ENCODE assay signal across 33 cellular contexts in genomic region chr3:139716908-139717485, GRCh38.
"Had no signal": no experiment of that assay in that cellular context is flagged by ENCODE, and none has a peak within 500 bp of the region (broad histone marks: within the 10 kb centered on the region; RNA-seq: fewer than 3 reads in every experiment).

No MANE protein-coding gene starts in this region.

- H3K4me1 Mint-ChIP-seq: activated B cell treated with CpG ODN at 0.5 μM for 24 hours; activated naive CD4-positive, alpha-beta T cell treated with anti-CD3 and anti-CD28 coated beads, Interleukin-2, amount 50 U/mL, for 24 hours; activated naive CD8-positive, alpha-beta T cell treated with anti-CD3 and anti-CD28 coated beads for 36 hours; activated naive CD8-positive, alpha-beta T cell treated with anti-CD3 and anti-CD28 coated beads, Interleukin-2, amount 50 U/mL, for 24 hours; T-helper 17 cell had no signal

- H3K27me3 Mint-ChIP-seq: effector memory CD8-positive, alpha-beta T cell had no signal

- H3K36me3 Mint-ChIP-seq: activated naive CD4-positive, alpha-beta T cell treated with anti-CD3 and anti-CD28 coated beads, Interleukin-2, amount 50 U/mL, for 24 hours; activated naive CD8-positive, alpha-beta T cell treated with anti-CD3 and anti-CD28 coated beads for 36 hours had no signal

- H3K36me3 ChIP-seq: ascending aorta, brain microvascular endothelial cell, colonic mucosa, esophagus squamous epithelium, gastroesophageal sphincter, heart right ventricle, WERI-Rb-1 had no signal

- H3K27ac ChIP-seq: ascending aorta, brain microvascular endothelial cell, colonic mucosa, dorsolateral prefrontal cortex, epithelial cell of prostate, esophagus squamous epithelium, gastroesophageal sphincter, heart right ventricle, hepatocyte, WERI-Rb-1 had no signal

- H3K4me3 Mint-ChIP-seq: activated B cell treated with CpG ODN at 0.5 μM for 24 hours; activated CD8-positive, alpha-beta T cell treated with anti-CD3 and anti-CD28 coated beads for 36 hours; activated naive CD4-positive, alpha-beta T cell treated with anti-CD3 and anti-CD28 coated beads for 36 hours; activated naive CD4-positive, alpha-beta T cell treated with anti-CD3 and anti-CD28 coated beads, Interleukin-2, amount 50 U/mL, for 24 hours; activated naive CD8-positive, alpha-beta T cell treated with anti-CD3 and anti-CD28 coated beads for 36 hours; activated naive CD8-positive, alpha-beta T cell treated with anti-CD3 and anti-CD28 coated beads, Interleukin-2, amount 50 U/mL, for 24 hours; activated T-helper 1 cell treated with anti-CD3 and anti-CD28 coated beads, Interleukin-12 subunit alpha, Interleukin-12 subunit beta, Interleukin-2, Interleukin-4 antibody, amounts not matched to agents 30 ng/mL and 10 ng/mL and 1 ng/mL, durations not matched to agents 14 hours and 24 hours and 36 hours; effector memory CD8-positive, alpha-beta T cell; T-helper 17 cell; T-helper 2 cell treated with Interferon-gamma antibody and Interleukin-4, amounts not matched to agents 5 μg/mL and 100 μg/mL, for 36 hours had no signal

- H3K9me3 ChIP-seq: ascending aorta, colonic mucosa, esophagus squamous epithelium, gastroesophageal sphincter, heart right ventricle had no signal

- H3K9me3 Mint-ChIP-seq: activated B cell treated with CpG ODN at 0.5 μM for 24 hours; activated CD8-positive, alpha-beta T cell treated with anti-CD3 and anti-CD28 coated beads for 36 hours; activated naive CD4-positive, alpha-beta T cell treated with anti-CD3 and anti-CD28 coated beads for 36 hours; activated naive CD4-positive, alpha-beta T cell treated with anti-CD3 and anti-CD28 coated beads, Interleukin-2, amount 50 U/mL, for 24 hours; activated naive CD8-positive, alpha-beta T cell treated with anti-CD3 and anti-CD28 coated beads for 36 hours; activated naive CD8-positive, alpha-beta T cell treated with anti-CD3 and anti-CD28 coated beads, Interleukin-2, amount 50 U/mL, for 24 hours; activated T-helper 1 cell treated with anti-CD3 and anti-CD28 coated beads, Interleukin-12 subunit alpha, Interleukin-12 subunit beta, Interleukin-2, Interleukin-4 antibody, amounts not matched to agents 30 ng/mL and 10 ng/mL and 1 ng/mL, durations not matched to agents 14 hours and 24 hours and 36 hours; activated T-helper 2 cell treated with anti-CD3 and anti-CD28 coated beads, Interferon-gamma antibody, Interleukin-2, Interleukin-4, amounts not matched to agents 10 μg/mL and 5 μg/mL and 100 μg/mL, durations not matched to agents 14 hours and 24 hours and 36 hours; effector memory CD8-positive, alpha-beta T cell; T-helper 2 cell treated with Interferon-gamma antibody and Interleukin-4, amounts not matched to agents 5 μg/mL and 100 μg/mL, for 36 hours had no signal

- H3K4me3 ChIP-seq: ascending aorta, colonic mucosa, dorsolateral prefrontal cortex, esophagus squamous epithelium, gastroesophageal sphincter, heart right ventricle, hepatocyte had no signal

- H3K27me3 ChIP-seq: ascending aorta, brain microvascular endothelial cell, colonic mucosa, dorsolateral prefrontal cortex, esophagus squamous epithelium, gastroesophageal sphincter had no signal

- DNase-seq: activated B cell treated with CpG ODN at 0.5 μM for 24 hours; activated CD4-positive, alpha-beta T cell treated with anti-CD3 and anti-CD28 coated beads for 48 hours; activated CD4-positive, alpha-beta T cell treated with anti-CD3 and anti-CD28 coated beads, Interleukin-2, amount 50 U/mL, for 1 hour; activated CD4-positive, alpha-beta T cell treated with anti-CD3 and anti-CD28 coated beads, Interleukin-2, amount 50 U/mL, for 48 hours; activated CD8-positive, alpha-beta memory T cell treated with anti-CD3 and anti-CD28 coated beads for 24 hours; activated CD8-positive, alpha-beta T cell treated with anti-CD3 and anti-CD28 coated beads for 36 hours; activated effector memory CD4-positive, alpha-beta T cell treated with anti-CD3 and anti-CD28 coated beads, Interleukin-2, amount 50 U/mL, for 16 hours; activated naive CD4-positive, alpha-beta T cell treated with anti-CD3 and anti-CD28 coated beads for 36 hours; activated naive CD8-positive, alpha-beta T cell treated with anti-CD3 and anti-CD28 coated beads for 36 hours; activated naive CD8-positive, alpha-beta T cell treated with anti-CD3 and anti-CD28 coated beads, Interleukin-2, amount 50 U/mL, for 24 hours; activated T-cell treated with anti-CD3 and anti-CD28 coated beads, Interleukin-2, amount 50 U/mL, for 1 hour; activated T-cell treated with anti-CD3 and anti-CD28 coated beads, Interleukin-2, amount 50 U/mL, for 48 hours; brain microvascular endothelial cell; caudate nucleus; colonic mucosa; dorsolateral prefrontal cortex; effector memory CD8-positive, alpha-beta T cell; esophagus squamous epithelium; foreskin melanocyte; heart right ventricle; T-helper 1 cell; T-helper 17 cell; T1000; WERI-Rb-1 had no signal

- ATAC-seq: activated CD4-positive, CD25-positive, alpha-beta regulatory T cell treated with anti-CD3 and anti-CD28 coated beads, Interleukin-2, amount 50 U/mL, for 24 hours; activated CD8-positive, alpha-beta T cell treated with anti-CD3 and anti-CD28 coated beads for 36 hours; activated naive CD8-positive, alpha-beta T cell treated with anti-CD3 and anti-CD28 coated beads, Interleukin-2, amount 50 U/mL, for 24 hours; effector memory CD8-positive, alpha-beta T cell; gastroesophageal sphincter; heart right ventricle; T-helper 17 cell had no signal

- H3K27ac Mint-ChIP-seq: activated B cell treated with CpG ODN at 0.5 μM for 24 hours; activated CD8-positive, alpha-beta T cell treated with anti-CD3 and anti-CD28 coated beads for 36 hours; activated naive CD4-positive, alpha-beta T cell treated with anti-CD3 and anti-CD28 coated beads for 36 hours; activated naive CD4-positive, alpha-beta T cell treated with anti-CD3 and anti-CD28 coated beads, Interleukin-2, amount 50 U/mL, for 24 hours; activated naive CD8-positive, alpha-beta T cell treated with anti-CD3 and anti-CD28 coated beads for 36 hours; activated naive CD8-positive, alpha-beta T cell treated with anti-CD3 and anti-CD28 coated beads, Interleukin-2, amount 50 U/mL, for 24 hours; activated T-helper 1 cell treated with anti-CD3 and anti-CD28 coated beads, Interleukin-12 subunit alpha, Interleukin-12 subunit beta, Interleukin-2, Interleukin-4 antibody, amounts not matched to agents 30 ng/mL and 10 ng/mL and 1 ng/mL, durations not matched to agents 14 hours and 24 hours and 36 hours; activated T-helper 2 cell treated with anti-CD3 and anti-CD28 coated beads, Interferon-gamma antibody, Interleukin-2, Interleukin-4, amounts not matched to agents 10 μg/mL and 5 μg/mL and 100 μg/mL, durations not matched to agents 14 hours and 24 hours and 36 hours; effector memory CD8-positive, alpha-beta T cell; T-helper 17 cell; T-helper 2 cell treated with Interferon-gamma antibody and Interleukin-4, amounts not matched to agents 5 μg/mL and 100 μg/mL, for 36 hours had no signal

- H3K4me1 ChIP-seq: ascending aorta, colonic mucosa, esophagus squamous epithelium had no signal
